Comparison of ENCODE assay signal across 1 cellular context in genomic region chr7:44112231-44112996, GRCh38.
TF ChIP-seq lines count a peak whose summit lies in the region.

No MANE protein-coding gene starts in this region.

TF ChIP-seq in HEK293, 187 proteins besides CTCF, POLR2A, EP300 and RAD21 (continued from another document):
- peak; percentile 99 for TF ChIP-seq PRDM10 (tag by site-specific recombination; IDR thresholded peaks at IDR 0.05)
- TF ChIP-seq ZBTB6 (tag by site-specific recombination; IDR thresholded peaks at IDR 0.05): no peak
- TF ChIP-seq KLF17 (tag by site-specific recombination; IDR thresholded peaks at IDR 0.05): 0 out of 2 replicates have a peak, but pooled peaks have one; percentile 12
- TF ChIP-seq HIC1 (tag by site-specific recombination; IDR thresholded peaks at IDR 0.05): 0 out of 2 replicates have a peak, but pooled peaks have one; percentile 38
- TF ChIP-seq ZNF26 (tag by site-specific recombination; IDR thresholded peaks at IDR 0.05): no peak
- peak; percentile 79 for TF ChIP-seq ZNF449 (tag by site-specific recombination; IDR thresholded peaks at IDR 0.05)
- TF ChIP-seq ZNF211 (tag by site-specific recombination; IDR thresholded peaks at IDR 0.05; ENCODE audit: low read depth): no peak
- no peak for TF ChIP-seq ZNF704 (tag by site-specific recombination; IDR thresholded peaks at IDR 0.05)
- 0 out of 2 replicates have a peak, but pooled peaks have one; percentile 24 for TF ChIP-seq KLF1 (tag by site-specific recombination; IDR thresholded peaks at IDR 0.05)
- TF ChIP-seq ZNF175 (tag by site-specific recombination; IDR thresholded peaks at IDR 0.05): no peak
- TF ChIP-seq GLIS2 (tag by site-specific recombination; IDR thresholded peaks at IDR 0.05): 0 out of 2 replicates have a peak, but pooled peaks have one; percentile 26
